24 cellular contexts compared by ENCODE assay signal in genomic region chrX:133366735-133367134, GRCh38. TPM values are rescaled to one million over a fixed set of nuclear protein-coding genes. Genes with fewer than 3 reads are reported as not detected.
DNase-seq lines count a peak whose midpoint lies in the region; ATAC-seq, FAIRE-seq and TF ChIP-seq lines count a peak whose summit lies in the region.
"Had no signal": no experiment of that assay in that cellular context is flagged by ENCODE, and none has a peak within 500 bp of the region (broad histone marks: within the 10 kb centered on the region; RNA-seq: fewer than 3 reads in every experiment).

No MANE protein-coding gene starts in this region.

- H3K9ac ChIP-seq in astrocyte (ENCODE audit: low read length) = no peak overlapping the region

- H3K79me2 ChIP-seq in GM23338 (replicated peaks; ENCODE audit: insufficient read depth) = peaks cover 100% of the 10 kb centered on the region
- H3K79me2 ChIP-seq in astrocyte (ENCODE audit: insufficient read depth, low read length) = no peaks in the 10 kb centered on the region

- H2AFZ ChIP-seq in GM23338 (no peak overlapping the region), astrocyte (ENCODE audit: low read depth, low read length) (no peak overlapping the region)

- H3K36me3 Mint-ChIP-seq in GM23338 (ENCODE audit: low read depth) (no peaks in the 10 kb centered on the region; the same call in 2 of the 3 replicates), astrocyte (ENCODE audit: low read depth, unreplicated experiment) (no peaks in the 10 kb centered on the region), nephron (ENCODE audit: low read depth) (no peaks in the 10 kb centered on the region)
- no peaks in the 10 kb centered on the region for H3K36me3 Mint-ChIP-seq in activated naive CD8-positive, alpha-beta T cell treated with anti-CD3 and anti-CD28 coated beads, Interleukin-2, amount 50 U/mL, for 24 hours (ENCODE audit: low read depth)
- H3K36me3 Mint-ChIP-seq: CD4-positive, alpha-beta memory T cell had no signal

- no peak overlapping the region for H3K27ac Mint-ChIP-seq in GM23338
- H3K27ac Mint-ChIP-seq in astrocyte (ENCODE audit: unreplicated experiment) = no peak overlapping the region
- H3K27ac Mint-ChIP-seq in nephron = peak overlapping the region; percentile 43 to 74 (median 72)
- H3K27ac Mint-ChIP-seq in activated naive CD8-positive, alpha-beta T cell treated with anti-CD3 and anti-CD28 coated beads, Interleukin-2, amount 50 U/mL, for 24 hours = no peak overlapping the region
- H3K27ac Mint-ChIP-seq: CD4-positive, alpha-beta memory T cell; HFFc6 had no signal

- intact Hi-C loops in left colon (cut with DNase I, micrococcal nuclease) = no loop called here

- H3F3A ChIP-seq in GM23338 (replicated peaks; ENCODE audit: low read depth) = no peaks in the 10 kb centered on the region

- H3K36me3 ChIP-seq in GM23338 (ENCODE audit: insufficient read depth) = no peaks in the 10 kb centered on the region
- no peaks in the 10 kb centered on the region for H3K36me3 ChIP-seq in astrocyte (ENCODE audit: insufficient read depth, low read length)

- no peak for DNase-seq in GM23338 (ENCODE audit: low spot score)
- no peak for DNase-seq in astrocyte (ENCODE audit: low read depth)
- no peak for DNase-seq in left colon
- DNase-seq in SIG-M5 (lab: John Stamatoyannopoulos, UW) = no peak
- no peak for DNase-seq in activated naive CD8-positive, alpha-beta T cell treated with anti-CD3 and anti-CD28 coated beads, Interleukin-2, amount 50 U/mL, for 24 hours
- DNase-seq: 8988T; ACHN; C1 segment of cervical spinal cord; Calu3; CD4-positive, alpha-beta memory T cell; COR-L47; DMS53; DMS79 treated with DMSO at 0.1 percent for 48 hours; GF-D8; GOT3; HFFc6 had no signal

- H3K9me3 ChIP-seq in astrocyte (ENCODE audit: insufficient read depth, low read depth, low read length) = no peaks in the 10 kb centered on the region
- H3K9me3 ChIP-seq: A549, HAP-1 had no signal

- H3K27ac ChIP-seq in GM23338 (ENCODE audit: low read depth) = no peak overlapping the region
- no peak overlapping the region for H3K27ac ChIP-seq in astrocyte (ENCODE audit: low read depth, low read length)
- H3K27ac ChIP-seq: A549 had no signal

- peak; percentile 86 for FAIRE-seq in astrocyte (lab: Jason Lieb, UNC)
- FAIRE-seq: GM12892, GM19239, H54 had no signal

- no peak overlapping the region for H3K4me3 ChIP-seq in GM23338
- H3K4me3 ChIP-seq in astrocyte (ENCODE audit: insufficient read depth, low read depth, low read length) = no peak overlapping the region
- H3K4me3 ChIP-seq: A549, HAP-1 had no signal

- TF ChIP-seq CTCF in GM23338 (conservative IDR thresholded peaks at IDR 0.05; ENCODE audit: low read depth in 2 of 2) (no peak), astrocyte (IDR thresholded peaks at IDR 0.05; ENCODE audit: insufficient read depth, low read depth, low read length) (no peak), nephron (IDR thresholded peaks at IDR 0.05; ENCODE audit: unreplicated experiment in 3 of 3) (no peak)

- H3K4me3 Mint-ChIP-seq in GM23338 = no peak overlapping the region
- no peak overlapping the region for H3K4me3 Mint-ChIP-seq in astrocyte (ENCODE audit: unreplicated experiment)
- H3K4me3 Mint-ChIP-seq in nephron = no peak overlapping the region
- H3K4me3 Mint-ChIP-seq in activated naive CD8-positive, alpha-beta T cell treated with anti-CD3 and anti-CD28 coated beads, Interleukin-2, amount 50 U/mL, for 24 hours = no peak overlapping the region
- H3K4me3 Mint-ChIP-seq: CD4-positive, alpha-beta memory T cell; HFFc6 had no signal

- H4K20me1 ChIP-seq in GM23338 (replicated peaks; ENCODE audit: insufficient read depth) (peaks cover 53% of the 10 kb centered on the region), astrocyte (ENCODE audit: insufficient read depth, low read length) (no peaks in the 10 kb centered on the region)

- H3K9me2 ChIP-seq in GM23338 (ENCODE audit: insufficient read depth) = no peaks in the 10 kb centered on the region

- ATAC-seq in GM23338 = peak; percentile 42; the same call in 2 of the 3 replicates
- peak; percentile 66 for ATAC-seq in left colon
- no peak for ATAC-seq in HG03457 (IDR thresholded peaks at IDR 0.05; ENCODE audit: unreplicated experiment)
- ATAC-seq in GM21360 (IDR thresholded peaks at IDR 0.05; ENCODE audit: unreplicated experiment) = no peak
- no peak for ATAC-seq in activated naive CD8-positive, alpha-beta T cell treated with anti-CD3 and anti-CD28 coated beads, Interleukin-2, amount 50 U/mL, for 24 hours
- ATAC-seq: A549 had no signal

- H3K4me1 ChIP-seq in GM23338 (ENCODE audit: insufficient read depth) (peaks cover 65% of the 10 kb centered on the region), astrocyte (ENCODE audit: insufficient read depth, low read length) (peaks cover 3% of the 10 kb centered on the region)
- H3K4me1 ChIP-seq: A549 had no signal

- H3K4me2 ChIP-seq in GM23338 = no peak overlapping the region
- no peak overlapping the region for H3K4me2 ChIP-seq in astrocyte (ENCODE audit: low read length)
- H3K4me2 ChIP-seq: A549 had no signal

- H3K9me3 Mint-ChIP-seq in GM23338 = no peaks in the 10 kb centered on the region
- no peaks in the 10 kb centered on the region for H3K9me3 Mint-ChIP-seq in astrocyte (ENCODE audit: unreplicated experiment)
- H3K9me3 Mint-ChIP-seq in nephron = no peaks in the 10 kb centered on the region
- H3K9me3 Mint-ChIP-seq in activated naive CD8-positive, alpha-beta T cell treated with anti-CD3 and anti-CD28 coated beads, Interleukin-2, amount 50 U/mL, for 24 hours = no peaks in the 10 kb centered on the region
- H3K9me3 Mint-ChIP-seq: CD4-positive, alpha-beta memory T cell had no signal

- H3K4me1 Mint-ChIP-seq in GM23338 (peaks cover 61% of the 10 kb centered on the region), astrocyte (ENCODE audit: low read depth, unreplicated experiment) (peaks cover 23% of the 10 kb centered on the region), nephron (peaks cover 60% of the 10 kb centered on the region)
- H3K4me1 Mint-ChIP-seq in activated naive CD8-positive, alpha-beta T cell treated with anti-CD3 and anti-CD28 coated beads, Interleukin-2, amount 50 U/mL, for 24 hours = no peaks in the 10 kb centered on the region
- H3K4me1 Mint-ChIP-seq: CD4-positive, alpha-beta memory T cell had no signal

- H3K27me3 ChIP-seq in GM23338 (ENCODE audit: insufficient read depth) (no peaks in the 10 kb centered on the region), astrocyte (ENCODE audit: insufficient read depth, low read length) (no peaks in the 10 kb centered on the region)

- H3K27me3 Mint-ChIP-seq in GM23338 (ENCODE audit: insufficient read depth, low read depth, poor library complexity) (peaks cover 3% of the 10 kb centered on the region), astrocyte (ENCODE audit: low read depth, unreplicated experiment) (no peaks in the 10 kb centered on the region), nephron (ENCODE audit: low read depth) (no peaks in the 10 kb centered on the region)
- H3K27me3 Mint-ChIP-seq in activated naive CD8-positive, alpha-beta T cell treated with anti-CD3 and anti-CD28 coated beads, Interleukin-2, amount 50 U/mL, for 24 hours = no peaks in the 10 kb centered on the region
- H3K27me3 Mint-ChIP-seq: CD4-positive, alpha-beta memory T cell had no signal

TF ChIP-seq in GM23338, 12 proteins besides CTCF, POLR2A, EP300 and RAD21 (continues in another document):
- TF ChIP-seq ZNF114 (CRISPR knock-in tag; IDR thresholded peaks at IDR 0.05) = no peak
- no peak for TF ChIP-seq ZNF331 (CRISPR knock-in tag; IDR thresholded peaks at IDR 0.05; ENCODE audit: low read depth)

RNA-seq across cellular contexts. Expression of gene GPC4, which starts 48.6 kb away (rescaled TPM):
- total RNA-seq in GM23338 (2014; rRNA removed; shearing (Covaris generic)) = 183 and 184 TPM in 2 replicates
- 124 and 125 TPM in 2 replicates for polyA plus RNA-seq in GM23338 (2016; fragmentation: Nextera tagmentation; extraction: Ambion mirVana)
- total RNA-seq in astrocyte (71.9 and 86.4 TPM in 2 replicates), left colon (10 to 100 TPM; 15.3 to 16.7 TPM)
- total RNA-seq: CD4-positive, alpha-beta memory T cell; HFFc6 had no signal
- polyA plus RNA-seq: CD4-positive, alpha-beta memory T cell had no signal

Comparison
In these comparisons a context has a peak if more than half of its experiments do, and no peak if none do; other contexts are left out.
1. ATAC-seq: peak in GM23338 (single experiment) and left colon (single experiment); none in HG03457 (single experiment), GM21360 (single experiment) and activated naive CD8-positive, alpha-beta T cell treated with anti-CD3 and anti-CD28 coated beads, Interleukin-2, amount 50 U/mL, for 24 hours (single experiment).
2. H3K27ac Mint-ChIP-seq: peak in nephron (3 of 3); none in GM23338 (single experiment), astrocyte (single experiment) and activated naive CD8-positive, alpha-beta T cell treated with anti-CD3 and anti-CD28 coated beads, Interleukin-2, amount 50 U/mL, for 24 hours (single experiment).